1 cellular context compared by ENCODE assay signal in the genomic region with DNA sequence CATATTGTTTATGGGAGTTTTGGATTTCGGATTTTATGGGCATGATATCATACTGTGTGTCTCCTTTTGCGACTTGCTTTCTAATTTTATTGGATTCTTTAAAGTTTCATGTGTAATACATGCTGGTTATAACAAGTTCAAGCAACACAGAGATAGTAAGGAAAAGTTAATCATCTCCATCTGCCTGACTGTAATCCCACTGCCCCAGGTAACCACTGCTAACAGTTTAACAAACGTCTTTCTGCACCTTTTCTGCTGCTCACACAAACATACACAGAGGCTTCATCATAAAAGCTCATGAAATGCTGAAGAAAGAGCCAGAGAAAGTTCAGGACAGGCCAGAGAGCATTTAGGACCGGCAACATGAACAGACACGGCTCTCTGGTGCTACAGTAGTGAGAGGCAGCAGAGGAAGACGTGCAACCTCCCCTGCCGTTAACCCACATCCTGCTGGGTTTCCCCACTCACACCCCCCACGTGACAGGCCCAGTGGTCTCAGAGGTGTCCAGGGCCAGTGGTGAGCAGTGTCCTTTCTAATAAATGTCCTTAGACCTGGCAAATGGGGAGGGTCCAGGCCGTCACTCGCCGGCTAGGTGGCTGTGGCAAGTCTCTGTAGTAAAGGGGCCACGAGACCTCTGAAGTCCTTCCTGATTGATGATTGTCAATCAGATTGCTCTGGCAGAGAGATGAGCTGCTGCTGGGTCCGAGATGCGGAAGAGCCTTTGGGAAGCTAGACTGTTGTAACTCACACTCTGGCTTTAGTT.
TF ChIP-seq lines count a peak whose summit lies in the region.

No MANE protein-coding gene starts in this region.

TF ChIP-seq in H1, 55 proteins besides CTCF, POLR2A, EP300 and RAD21 (continued from another document):
- TF ChIP-seq, protein P1, sequence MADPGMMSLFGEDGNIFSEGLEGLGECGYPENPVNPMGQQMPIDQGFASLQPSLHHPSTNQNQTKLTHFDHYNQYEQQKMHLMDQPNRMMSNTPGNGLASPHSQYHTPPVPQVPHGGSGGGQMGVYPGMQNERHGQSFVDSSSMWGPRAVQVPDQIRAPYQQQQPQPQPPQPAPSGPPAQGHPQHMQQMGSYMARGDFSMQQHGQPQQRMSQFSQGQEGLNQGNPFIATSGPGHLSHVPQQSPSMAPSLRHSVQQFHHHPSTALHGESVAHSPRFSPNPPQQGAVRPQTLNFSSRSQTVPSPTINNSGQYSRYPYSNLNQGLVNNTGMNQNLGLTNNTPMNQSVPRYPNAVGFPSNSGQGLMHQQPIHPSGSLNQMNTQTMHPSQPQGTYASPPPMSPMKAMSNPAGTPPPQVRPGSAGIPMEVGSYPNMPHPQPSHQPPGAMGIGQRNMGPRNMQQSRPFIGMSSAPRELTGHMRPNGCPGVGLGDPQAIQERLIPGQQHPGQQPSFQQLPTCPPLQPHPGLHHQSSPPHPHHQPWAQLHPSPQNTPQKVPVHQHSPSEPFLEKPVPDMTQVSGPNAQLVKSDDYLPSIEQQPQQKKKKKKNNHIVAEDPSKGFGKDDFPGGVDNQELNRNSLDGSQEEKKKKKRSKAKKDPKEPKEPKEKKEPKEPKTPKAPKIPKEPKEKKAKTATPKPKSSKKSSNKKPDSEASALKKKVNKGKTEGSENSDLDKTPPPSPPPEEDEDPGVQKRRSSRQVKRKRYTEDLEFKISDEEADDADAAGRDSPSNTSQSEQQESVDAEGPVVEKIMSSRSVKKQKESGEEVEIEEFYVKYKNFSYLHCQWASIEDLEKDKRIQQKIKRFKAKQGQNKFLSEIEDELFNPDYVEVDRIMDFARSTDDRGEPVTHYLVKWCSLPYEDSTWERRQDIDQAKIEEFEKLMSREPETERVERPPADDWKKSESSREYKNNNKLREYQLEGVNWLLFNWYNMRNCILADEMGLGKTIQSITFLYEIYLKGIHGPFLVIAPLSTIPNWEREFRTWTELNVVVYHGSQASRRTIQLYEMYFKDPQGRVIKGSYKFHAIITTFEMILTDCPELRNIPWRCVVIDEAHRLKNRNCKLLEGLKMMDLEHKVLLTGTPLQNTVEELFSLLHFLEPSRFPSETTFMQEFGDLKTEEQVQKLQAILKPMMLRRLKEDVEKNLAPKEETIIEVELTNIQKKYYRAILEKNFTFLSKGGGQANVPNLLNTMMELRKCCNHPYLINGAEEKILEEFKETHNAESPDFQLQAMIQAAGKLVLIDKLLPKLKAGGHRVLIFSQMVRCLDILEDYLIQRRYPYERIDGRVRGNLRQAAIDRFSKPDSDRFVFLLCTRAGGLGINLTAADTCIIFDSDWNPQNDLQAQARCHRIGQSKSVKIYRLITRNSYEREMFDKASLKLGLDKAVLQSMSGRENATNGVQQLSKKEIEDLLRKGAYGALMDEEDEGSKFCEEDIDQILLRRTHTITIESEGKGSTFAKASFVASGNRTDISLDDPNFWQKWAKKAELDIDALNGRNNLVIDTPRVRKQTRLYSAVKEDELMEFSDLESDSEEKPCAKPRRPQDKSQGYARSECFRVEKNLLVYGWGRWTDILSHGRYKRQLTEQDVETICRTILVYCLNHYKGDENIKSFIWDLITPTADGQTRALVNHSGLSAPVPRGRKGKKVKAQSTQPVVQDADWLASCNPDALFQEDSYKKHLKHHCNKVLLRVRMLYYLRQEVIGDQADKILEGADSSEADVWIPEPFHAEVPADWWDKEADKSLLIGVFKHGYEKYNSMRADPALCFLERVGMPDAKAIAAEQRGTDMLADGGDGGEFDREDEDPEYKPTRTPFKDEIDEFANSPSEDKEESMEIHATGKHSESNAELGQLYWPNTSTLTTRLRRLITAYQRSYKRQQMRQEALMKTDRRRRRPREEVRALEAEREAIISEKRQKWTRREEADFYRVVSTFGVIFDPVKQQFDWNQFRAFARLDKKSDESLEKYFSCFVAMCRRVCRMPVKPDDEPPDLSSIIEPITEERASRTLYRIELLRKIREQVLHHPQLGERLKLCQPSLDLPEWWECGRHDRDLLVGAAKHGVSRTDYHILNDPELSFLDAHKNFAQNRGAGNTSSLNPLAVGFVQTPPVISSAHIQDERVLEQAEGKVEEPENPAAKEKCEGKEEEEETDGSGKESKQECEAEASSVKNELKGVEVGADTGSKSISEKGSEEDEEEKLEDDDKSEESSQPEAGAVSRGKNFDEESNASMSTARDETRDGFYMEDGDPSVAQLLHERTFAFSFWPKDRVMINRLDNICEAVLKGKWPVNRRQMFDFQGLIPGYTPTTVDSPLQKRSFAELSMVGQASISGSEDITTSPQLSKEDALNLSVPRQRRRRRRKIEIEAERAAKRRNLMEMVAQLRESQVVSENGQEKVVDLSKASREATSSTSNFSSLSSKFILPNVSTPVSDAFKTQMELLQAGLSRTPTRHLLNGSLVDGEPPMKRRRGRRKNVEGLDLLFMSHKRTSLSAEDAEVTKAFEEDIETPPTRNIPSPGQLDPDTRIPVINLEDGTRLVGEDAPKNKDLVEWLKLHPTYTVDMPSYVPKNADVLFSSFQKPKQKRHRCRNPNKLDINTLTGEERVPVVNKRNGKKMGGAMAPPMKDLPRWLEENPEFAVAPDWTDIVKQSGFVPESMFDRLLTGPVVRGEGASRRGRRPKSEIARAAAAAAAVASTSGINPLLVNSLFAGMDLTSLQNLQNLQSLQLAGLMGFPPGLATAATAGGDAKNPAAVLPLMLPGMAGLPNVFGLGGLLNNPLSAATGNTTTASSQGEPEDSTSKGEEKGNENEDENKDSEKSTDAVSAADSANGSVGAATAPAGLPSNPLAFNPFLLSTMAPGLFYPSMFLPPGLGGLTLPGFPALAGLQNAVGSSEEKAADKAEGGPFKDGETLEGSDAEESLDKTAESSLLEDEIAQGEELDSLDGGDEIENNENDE (IDR thresholded peaks at IDR 0.05; ENCODE audit: insufficient replicate concordance, low read length), result no peak
